ENCODE assay signal across 12 cellular contexts in the genomic region with DNA sequence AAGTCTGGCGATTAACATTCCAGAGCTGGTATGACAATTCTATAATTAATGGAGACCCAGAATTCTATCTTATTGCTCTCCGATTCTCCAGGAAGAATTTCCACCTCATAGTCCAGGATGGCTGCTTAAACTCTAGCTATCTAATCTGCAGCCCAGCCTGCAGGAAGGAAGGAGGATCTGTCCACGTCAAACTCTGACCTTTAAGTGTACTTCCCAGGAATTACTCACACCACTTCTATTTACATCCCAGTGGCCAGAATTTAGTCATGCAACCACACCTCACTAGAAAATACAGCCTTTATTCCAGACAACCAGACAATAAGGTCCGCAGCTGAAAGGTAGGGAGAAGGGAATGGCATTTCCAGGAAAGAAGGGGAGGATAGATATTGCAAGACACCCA. TPM values are rescaled to one million over a fixed set of nuclear protein-coding genes. Genes with fewer than 3 reads are reported as not detected.
DNase-seq lines count a peak whose midpoint lies in the region; ATAC-seq and TF ChIP-seq lines count a peak whose summit lies in the region.
"Had no signal": no experiment of that assay in that cellular context is flagged by ENCODE, and none has a peak within 500 bp of the region (broad histone marks: within the 10 kb centered on the region; RNA-seq: fewer than 3 reads in every experiment).

No MANE protein-coding gene starts in this region.

- POLR2A ChIA-PET in CD8-positive, alpha-beta memory T cell (lab: Charles Lee), result no interaction called here

- H3K4me3 ChIP-seq in CD8-positive, alpha-beta memory T cell (ENCODE audit: low read length), result no peak overlapping the region
- H3K4me3 ChIP-seq: lung had no signal

- peak; percentile 93 for DNase-seq in A172 (ENCODE audit: low spot score)
- peak; percentile 43 for DNase-seq in HFFc6
- DNase-seq in amniotic stem cell (lab: John Stamatoyannopoulos, UW), result peak; percentile 8
- peak; percentile 63 for DNase-seq in iris pigment epithelial cell (ENCODE audit: low read depth)
- no peak for DNase-seq in hippocampal formation (lab: John Stamatoyannopoulos, UW)
- DNase-seq in CD8-positive, alpha-beta memory T cell, result no peak
- no peak for DNase-seq in globus pallidus (ENCODE audit: low spot score)
- DNase-seq: cerebellar nuclear complex had no signal

- H3K4me3 Mint-ChIP-seq in HFFc6, result no peak overlapping the region
- peak overlapping the region in 1 of 7 donors; percentile 28 for H3K4me3 Mint-ChIP-seq in CD8-positive, alpha-beta memory T cell

- H3K27me3 Mint-ChIP-seq in HFFc6 (ENCODE audit: insufficient read depth), result peaks cover 5% of the 10 kb centered on the region; the same call in 1 of the 2 replicates
- peaks cover 10 to 19% of the 10 kb centered on the region in 2 donors for H3K27me3 Mint-ChIP-seq in CD8-positive, alpha-beta memory T cell

- H3K27ac Mint-ChIP-seq in HFFc6, result no peak overlapping the region
- no peak overlapping the region for H3K27ac Mint-ChIP-seq in CD8-positive, alpha-beta memory T cell
- H3K27ac Mint-ChIP-seq: activated T-helper 2 cell treated with anti-CD3 and anti-CD28 coated beads, Interferon-gamma antibody, Interleukin-2, Interleukin-4, amounts not matched to agents 10 μg/mL and 5 μg/mL and 100 μg/mL, durations not matched to agents 14 hours and 24 hours and 36 hours; progenitor cell of endocrine pancreas had no signal

- ATAC-seq in HG02759 (IDR thresholded peaks at IDR 0.05; ENCODE audit: unreplicated experiment), result no peak

- no peaks in the 10 kb centered on the region for H3K36me3 Mint-ChIP-seq in HFFc6 (ENCODE audit: low read depth)
- peaks cover 0 to 6% (median 0%) of the 10 kb centered on the region in 3 donors for H3K36me3 Mint-ChIP-seq in CD8-positive, alpha-beta memory T cell

- H3K4me1 Mint-ChIP-seq in HFFc6 (ENCODE audit: low read depth), result peaks cover 41% of the 10 kb centered on the region
- peaks cover 15 to 17% (median 17%) of the 10 kb centered on the region in 3 donors for H3K4me1 Mint-ChIP-seq in CD8-positive, alpha-beta memory T cell

- H3K9me3 Mint-ChIP-seq in HFFc6, result peaks cover 3% of the 10 kb centered on the region; the same call in 1 of the 2 replicates
- H3K9me3 Mint-ChIP-seq in CD8-positive, alpha-beta memory T cell, result peaks cover 0 to 4% (median 3%) of the 10 kb centered on the region in 5 donors

- H3K9me3 ChIP-seq in CD8-positive, alpha-beta memory T cell (ENCODE audit: low read length), result no peaks in the 10 kb centered on the region

- TF ChIP-seq CTCF in HFFc6 (IDR thresholded peaks at IDR 0.05), result peak; percentile 24; the same call in 1 of the 2 replicates

- H3K4me1 ChIP-seq in CD8-positive, alpha-beta memory T cell (ENCODE audit: insufficient read depth, low read length), result peaks cover 9% of the 10 kb centered on the region

- no peaks in the 10 kb centered on the region for H3K27me3 ChIP-seq in CD8-positive, alpha-beta memory T cell (ENCODE audit: insufficient read depth, low read length, poor library complexity, severe bottlenecking)

- CTCF ChIA-PET in CD8-positive, alpha-beta memory T cell (lab: Charles Lee), result no interaction called here

- no peaks in the 10 kb centered on the region for H3K36me3 ChIP-seq in CD8-positive, alpha-beta memory T cell (ENCODE audit: insufficient read depth, low read length)

- H3K27ac ChIP-seq in CD8-positive, alpha-beta memory T cell (ENCODE audit: low read depth, low read length), result no peak overlapping the region

RNA-seq across cellular contexts. Expression of gene DENND1A, which starts 3.5 kb away (rescaled TPM):
- 25.8 and 30.8 TPM in 2 replicates for total RNA-seq in A172 (2014; rRNA removed; shearing (Covaris generic))
- total RNA-seq in HFFc6 (2021; fragmentation: NEBNext Ultra II Directional; extraction: Animal tissue kit (Norgen Biotek cat#: 25700)), result 10 to 100 TPM; 25.4 to 38.3 (median 30.3) TPM
- total RNA-seq in CD8-positive, alpha-beta memory T cell, result 10 to 100 TPM; 15.0 to 15.1 TPM
- 7.2 TPM for polyA plus RNA-seq in CD8-positive, alpha-beta memory T cell

Comparison
In these comparisons a context has a peak if more than half of its experiments do, and no peak if none do; other contexts are left out.
1. DNase-seq: peak in A172 (single experiment), HFFc6 (single experiment), amniotic stem cell (single experiment) and iris pigment epithelial cell (single experiment); none in hippocampal formation (0 of 2), CD8-positive, alpha-beta memory T cell (0 of 5) and globus pallidus (single experiment).